In the genomic region with DNA sequence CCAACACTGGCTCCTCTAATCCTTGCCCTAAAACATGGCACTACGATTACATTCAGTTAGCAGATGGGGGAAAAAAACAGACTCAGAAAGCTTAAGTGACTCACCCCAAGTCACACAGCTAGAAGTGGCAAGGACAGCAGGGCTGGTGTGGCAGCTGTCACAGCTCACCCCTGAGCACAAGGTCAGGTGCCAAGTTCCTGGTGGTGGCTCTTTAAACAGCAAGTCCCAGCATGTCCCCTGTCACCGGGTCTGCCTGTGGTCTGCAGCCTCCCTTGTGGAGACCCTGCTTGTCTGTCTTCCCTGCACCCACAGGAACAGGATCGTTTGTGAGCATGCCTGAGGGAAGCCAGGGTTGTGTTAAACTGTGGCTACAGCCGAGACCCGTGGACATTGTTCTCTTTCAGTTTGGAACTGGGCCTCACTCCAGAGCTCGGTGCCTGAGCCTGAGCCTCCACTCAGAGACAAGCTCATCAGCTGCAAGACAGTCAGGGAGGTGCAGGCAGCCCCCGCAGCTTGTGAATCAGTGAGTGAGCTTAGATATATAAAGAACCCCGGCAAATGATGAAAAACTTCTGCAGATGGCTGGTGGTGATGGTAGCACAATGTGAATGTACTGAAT, we compare ENCODE assay signal across 1 cellular context.
TF ChIP-seq lines count a peak whose summit lies in the region.

No MANE protein-coding gene starts in this region.

TF ChIP-seq in HEK293, 187 proteins besides CTCF, POLR2A, EP300 and RAD21 (continued from another document):
- TF ChIP-seq, protein P1, sequence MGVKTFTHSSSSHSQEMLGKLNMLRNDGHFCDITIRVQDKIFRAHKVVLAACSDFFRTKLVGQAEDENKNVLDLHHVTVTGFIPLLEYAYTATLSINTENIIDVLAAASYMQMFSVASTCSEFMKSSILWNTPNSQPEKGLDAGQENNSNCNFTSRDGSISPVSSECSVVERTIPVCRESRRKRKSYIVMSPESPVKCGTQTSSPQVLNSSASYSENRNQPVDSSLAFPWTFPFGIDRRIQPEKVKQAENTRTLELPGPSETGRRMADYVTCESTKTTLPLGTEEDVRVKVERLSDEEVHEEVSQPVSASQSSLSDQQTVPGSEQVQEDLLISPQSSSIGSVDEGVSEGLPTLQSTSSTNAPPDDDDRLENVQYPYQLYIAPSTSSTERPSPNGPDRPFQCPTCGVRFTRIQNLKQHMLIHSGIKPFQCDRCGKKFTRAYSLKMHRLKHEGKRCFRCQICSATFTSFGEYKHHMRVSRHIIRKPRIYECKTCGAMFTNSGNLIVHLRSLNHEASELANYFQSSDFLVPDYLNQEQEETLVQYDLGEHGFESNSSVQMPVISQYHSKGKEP (tag by site-specific recombination; IDR thresholded peaks at IDR 0.05) = no peak
- no peak for TF ChIP-seq ZNF580 (tag by site-specific recombination; IDR thresholded peaks at IDR 0.05)
- peak; percentile 40; the same call in 1 of the 2 replicates for TF ChIP-seq ZIC2 (tag by site-specific recombination; IDR thresholded peaks at IDR 0.05)
- no peak for TF ChIP-seq KLF9 (tag by site-specific recombination; IDR thresholded peaks at IDR 0.05; ENCODE audit: low read depth)
- no peak for TF ChIP-seq ZNF629 (tag by site-specific recombination; IDR thresholded peaks at IDR 0.05)
- TF ChIP-seq ZNF426 (tag by site-specific recombination; IDR thresholded peaks at IDR 0.05) = no peak
TF ChIP-seq in HEK293: peak in this region for 1.
